ENCODE assay signal across 13 cellular contexts in the genomic region with DNA sequence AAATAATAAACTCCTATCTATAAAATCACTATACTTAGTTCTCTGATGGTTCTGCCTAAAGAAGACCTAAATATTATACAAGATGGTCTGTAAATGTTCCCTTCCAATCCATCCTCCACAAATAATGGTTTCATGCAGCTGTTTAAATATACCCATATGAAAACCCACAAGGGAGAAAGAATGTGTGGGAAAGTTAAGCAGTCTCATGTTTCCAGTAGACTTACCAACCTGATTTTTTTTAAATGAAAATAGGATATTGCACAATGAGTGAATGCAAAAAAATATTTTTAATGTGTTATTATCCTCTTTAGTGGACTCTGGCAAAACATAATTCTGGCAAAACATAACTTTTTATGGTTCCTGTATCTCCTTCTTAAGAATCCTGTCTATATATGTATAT. TPM values are rescaled to one million over a fixed set of nuclear protein-coding genes. Genes with fewer than 3 reads are reported as not detected.
DNase-seq lines count a peak whose midpoint lies in the region; ATAC-seq and TF ChIP-seq lines count a peak whose summit lies in the region.
"Had no signal": no experiment of that assay in that cellular context is flagged by ENCODE, and none has a peak within 500 bp of the region (broad histone marks: within the 10 kb centered on the region; RNA-seq: fewer than 3 reads in every experiment).

No MANE protein-coding gene starts in this region.

- H3K4me1 ChIP-seq in breast epithelium (no peaks in the 10 kb centered on the region), aorta (ENCODE audit: control insufficient read depth in 1 of 2, insufficient read depth in 2 of 2, low read length in 2 of 2) (peaks cover 2% of the 10 kb centered on the region in 2 donors)

- POLR2A ChIA-PET in MCF 10A (lab: Yijun Ruan, JAX) = no interaction called here

- no peaks in the 10 kb centered on the region for H3K27me3 Mint-ChIP-seq in MCF 10A (ENCODE audit: insufficient read depth, unreplicated experiment)

- no peaks in the 10 kb centered on the region for H3K36me3 ChIP-seq in breast epithelium
- H3K36me3 ChIP-seq in aorta (ENCODE audit: control insufficient read depth in 1 of 2, insufficient read depth in 2 of 2, low read length in 1 of 2) = no peaks in the 10 kb centered on the region
- H3K36me3 ChIP-seq: suprapubic skin had no signal

- H3K36me3 Mint-ChIP-seq in MCF 10A (ENCODE audit: insufficient read depth, unreplicated experiment) = no peaks in the 10 kb centered on the region

- H3K9me3 Mint-ChIP-seq in MCF 10A (ENCODE audit: unreplicated experiment) = no peaks in the 10 kb centered on the region

- peaks cover 30% of the 10 kb centered on the region for H3K4me1 Mint-ChIP-seq in MCF 10A (ENCODE audit: insufficient read depth, unreplicated experiment)

- ATAC-seq in aorta (ENCODE audit: low FRiP score) (peak; percentile 42), HG02798 (IDR thresholded peaks at IDR 0.05; ENCODE audit: poor library complexity, unreplicated experiment) (no peak), GM18858 (IDR thresholded peaks at IDR 0.05; ENCODE audit: unreplicated experiment) (no peak)
- no peak for ATAC-seq in activated CD4-positive, CD25-positive, alpha-beta regulatory T cell treated with anti-CD3 and anti-CD28 coated beads, Interleukin-2, amount 50 U/mL, for 24 hours

- peak; percentile 43 for DNase-seq in MCF 10A (ENCODE audit: unreplicated experiment)
- no peak for DNase-seq in breast epithelium (ENCODE audit: low spot score in 2 of 2)
- peak; percentile 25 for DNase-seq in RPMI7951 (ENCODE audit: low read depth)
- DNase-seq in fibroblast of pulmonary artery (ENCODE audit: low read depth) = peak; percentile 80
- no peak for DNase-seq in aorta
- DNase-seq: activated CD4-positive, alpha-beta T cell treated with anti-CD3 and anti-CD28 coated beads, Interleukin-2, amount 50 U/mL, for 1 hour; activated T-cell treated with anti-CD3 and anti-CD28 coated beads, Interleukin-2, amount 50 U/mL, for 48 hours; foreskin melanocyte had no signal

- H3K9me3 ChIP-seq in breast epithelium (no peaks in the 10 kb centered on the region), aorta (ENCODE audit: control insufficient read depth, low read length) (no peaks in the 10 kb centered on the region)
- H3K9me3 ChIP-seq: suprapubic skin had no signal

- H3K4me3 ChIP-seq in breast epithelium (no peak overlapping the region), fibroblast of pulmonary artery (replicated peaks; ENCODE audit: low read depth, low read length) (no peak overlapping the region), aorta (ENCODE audit: low read length in 2 of 2) (no peak overlapping the region)
- H3K4me3 ChIP-seq: suprapubic skin had no signal

- CTCF ChIA-PET in MCF 10A (lab: Yijun Ruan, JAX) = interaction anchor here (1.0 kb wide), 1 partner anchor 787 kb away, joined by 5 read pairs; no protein-coding TSS in a partner anchor

- no peak for TF ChIP-seq CTCF in MCF 10A (IDR thresholded peaks at IDR 0.05; ENCODE audit: unreplicated experiment)
- no peak for TF ChIP-seq CTCF in breast epithelium (IDR thresholded peaks at IDR 0.05)
- no peak for TF ChIP-seq CTCF in fibroblast of pulmonary artery (IDR thresholded peaks at IDR 0.05; ENCODE audit: low read length, missing control alignments)

- H3K27ac ChIP-seq in breast epithelium (no peak overlapping the region), aorta (ENCODE audit: low read depth in 1 of 2, low read length in 2 of 2) (no peak overlapping the region)
- H3K27ac ChIP-seq: RWPE1, suprapubic skin had no signal

- no peak overlapping the region for H3K4me3 Mint-ChIP-seq in MCF 10A (ENCODE audit: unreplicated experiment)

- no TSS peak for BruUV-seq in MCF 10A (replicated peaks; lab: Mats Ljungman, UMichigan)

- no peak overlapping the region for H3K27ac Mint-ChIP-seq in MCF 10A (ENCODE audit: low read depth, unreplicated experiment)

- intact Hi-C loops in MCF 10A (cut with micrococcal nuclease) = no loop called here
- intact Hi-C loops in breast epithelium (cut with DNase I; ENCODE audit: low total_unique reads) = no loop called here
- intact Hi-C loops in aorta (cut with DNase I) = no loop called here

- no peak for TF ChIP-seq POLR2A in breast epithelium (IDR thresholded peaks at IDR 0.05)

- no peaks in the 10 kb centered on the region for H3K27me3 ChIP-seq in breast epithelium
- no peaks in the 10 kb centered on the region for H3K27me3 ChIP-seq in aorta (ENCODE audit: control insufficient read depth in 1 of 2, insufficient read depth in 2 of 2, low read length in 1 of 2)
- H3K27me3 ChIP-seq: suprapubic skin had no signal

RNA-seq across cellular contexts. Expression of a gene that starts 23.3 kb away (rescaled TPM):
- total RNA-seq in MCF 10A (2022) (32.1 and 55.1 TPM in 2 replicates), breast epithelium (10 to 100 TPM; 47.7 to 62.1 (median 57.7) TPM), aorta (10 to 100 TPM; 52.3 to 71.8 TPM)
- total RNA-seq in RPMI7951 (2014; rRNA removed; shearing (Covaris generic)) = 22.2 and 23.3 TPM in 2 replicates
- polyA plus RNA-seq in aorta = 10 to 100 TPM; 18.7 to 23.1 TPM

Comparison
In these comparisons a context has a peak if more than half of its experiments do, and no peak if none do; other contexts are left out.
1. DNase-seq: peak in MCF 10A (single experiment), RPMI7951 (single experiment) and fibroblast of pulmonary artery (single experiment); none in breast epithelium (0 of 2) and aorta (0 of 2).